ENCODE assay signal across 1 cellular context in genomic region chr2:134122610-134123009, GRCh38.
TF ChIP-seq lines count a peak whose summit lies in the region.

No MANE protein-coding gene starts in this region.

TF ChIP-seq in GM12878, 131 proteins besides CTCF, POLR2A, EP300 and RAD21 (continued from another document):
- TF ChIP-seq, protein P1, sequence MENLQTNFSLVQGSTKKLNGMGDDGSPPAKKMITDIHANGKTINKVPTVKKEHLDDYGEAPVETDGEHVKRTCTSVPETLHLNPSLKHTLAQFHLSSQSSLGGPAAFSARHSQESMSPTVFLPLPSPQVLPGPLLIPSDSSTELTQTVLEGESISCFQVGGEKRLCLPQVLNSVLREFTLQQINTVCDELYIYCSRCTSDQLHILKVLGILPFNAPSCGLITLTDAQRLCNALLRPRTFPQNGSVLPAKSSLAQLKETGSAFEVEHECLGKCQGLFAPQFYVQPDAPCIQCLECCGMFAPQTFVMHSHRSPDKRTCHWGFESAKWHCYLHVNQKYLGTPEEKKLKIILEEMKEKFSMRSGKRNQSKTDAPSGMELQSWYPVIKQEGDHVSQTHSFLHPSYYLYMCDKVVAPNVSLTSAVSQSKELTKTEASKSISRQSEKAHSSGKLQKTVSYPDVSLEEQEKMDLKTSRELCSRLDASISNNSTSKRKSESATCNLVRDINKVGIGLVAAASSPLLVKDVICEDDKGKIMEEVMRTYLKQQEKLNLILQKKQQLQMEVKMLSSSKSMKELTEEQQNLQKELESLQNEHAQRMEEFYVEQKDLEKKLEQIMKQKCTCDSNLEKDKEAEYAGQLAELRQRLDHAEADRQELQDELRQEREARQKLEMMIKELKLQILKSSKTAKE (IDR thresholded peaks at IDR 0.05; ENCODE audit: low read depth, poor library complexity, severe bottlenecking): no peak
- TF ChIP-seq, protein P2, sequence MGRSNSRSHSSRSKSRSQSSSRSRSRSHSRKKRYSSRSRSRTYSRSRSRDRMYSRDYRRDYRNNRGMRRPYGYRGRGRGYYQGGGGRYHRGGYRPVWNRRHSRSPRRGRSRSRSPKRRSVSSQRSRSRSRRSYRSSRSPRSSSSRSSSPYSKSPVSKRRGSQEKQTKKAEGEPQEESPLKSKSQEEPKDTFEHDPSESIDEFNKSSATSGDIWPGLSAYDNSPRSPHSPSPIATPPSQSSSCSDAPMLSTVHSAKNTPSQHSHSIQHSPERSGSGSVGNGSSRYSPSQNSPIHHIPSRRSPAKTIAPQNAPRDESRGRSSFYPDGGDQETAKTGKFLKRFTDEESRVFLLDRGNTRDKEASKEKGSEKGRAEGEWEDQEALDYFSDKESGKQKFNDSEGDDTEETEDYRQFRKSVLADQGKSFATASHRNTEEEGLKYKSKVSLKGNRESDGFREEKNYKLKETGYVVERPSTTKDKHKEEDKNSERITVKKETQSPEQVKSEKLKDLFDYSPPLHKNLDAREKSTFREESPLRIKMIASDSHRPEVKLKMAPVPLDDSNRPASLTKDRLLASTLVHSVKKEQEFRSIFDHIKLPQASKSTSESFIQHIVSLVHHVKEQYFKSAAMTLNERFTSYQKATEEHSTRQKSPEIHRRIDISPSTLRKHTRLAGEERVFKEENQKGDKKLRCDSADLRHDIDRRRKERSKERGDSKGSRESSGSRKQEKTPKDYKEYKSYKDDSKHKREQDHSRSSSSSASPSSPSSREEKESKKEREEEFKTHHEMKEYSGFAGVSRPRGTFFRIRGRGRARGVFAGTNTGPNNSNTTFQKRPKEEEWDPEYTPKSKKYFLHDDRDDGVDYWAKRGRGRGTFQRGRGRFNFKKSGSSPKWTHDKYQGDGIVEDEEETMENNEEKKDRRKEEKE (IDR thresholded peaks at IDR 0.05): no peak
- TF ChIP-seq SUZ12 (IDR thresholded peaks at IDR 0.05; ENCODE audit: unreplicated experiment): no peak
- TF ChIP-seq ASH2L (IDR thresholded peaks at IDR 0.05; ENCODE audit: borderline replicate concordance, low read depth): no peak
- TF ChIP-seq, protein P3, sequence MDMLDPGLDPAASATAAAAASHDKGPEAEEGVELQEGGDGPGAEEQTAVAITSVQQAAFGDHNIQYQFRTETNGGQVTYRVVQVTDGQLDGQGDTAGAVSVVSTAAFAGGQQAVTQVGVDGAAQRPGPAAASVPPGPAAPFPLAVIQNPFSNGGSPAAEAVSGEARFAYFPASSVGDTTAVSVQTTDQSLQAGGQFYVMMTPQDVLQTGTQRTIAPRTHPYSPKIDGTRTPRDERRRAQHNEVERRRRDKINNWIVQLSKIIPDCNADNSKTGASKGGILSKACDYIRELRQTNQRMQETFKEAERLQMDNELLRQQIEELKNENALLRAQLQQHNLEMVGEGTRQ (IDR thresholded peaks at IDR 0.05; ENCODE audit: borderline replicate concordance, low read depth, low read length): no peak
- TF ChIP-seq STAT1 (conservative IDR thresholded peaks at IDR 0.05): no peak
- TF ChIP-seq DPF2 (IDR thresholded peaks at IDR 0.05): no peak
- no peak for TF ChIP-seq CHD2 (IDR thresholded peaks at IDR 0.05; ENCODE audit: borderline replicate concordance, low read depth, low read length)
- no peak for TF ChIP-seq POU2F2 (IDR thresholded peaks at IDR 0.05; ENCODE audit: borderline replicate concordance, low read depth, low read length)
- no peak for TF ChIP-seq BACH1 (IDR thresholded peaks at IDR 0.05; ENCODE audit: borderline replicate concordance)
- TF ChIP-seq, protein P4, sequence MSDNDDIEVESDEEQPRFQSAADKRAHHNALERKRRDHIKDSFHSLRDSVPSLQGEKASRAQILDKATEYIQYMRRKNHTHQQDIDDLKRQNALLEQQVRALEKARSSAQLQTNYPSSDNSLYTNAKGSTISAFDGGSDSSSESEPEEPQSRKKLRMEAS (IDR thresholded peaks at IDR 0.05; ENCODE audit: low read depth, low read length): no peak
